Comparison of ENCODE assay signal across 21 cellular contexts in the genomic region with DNA sequence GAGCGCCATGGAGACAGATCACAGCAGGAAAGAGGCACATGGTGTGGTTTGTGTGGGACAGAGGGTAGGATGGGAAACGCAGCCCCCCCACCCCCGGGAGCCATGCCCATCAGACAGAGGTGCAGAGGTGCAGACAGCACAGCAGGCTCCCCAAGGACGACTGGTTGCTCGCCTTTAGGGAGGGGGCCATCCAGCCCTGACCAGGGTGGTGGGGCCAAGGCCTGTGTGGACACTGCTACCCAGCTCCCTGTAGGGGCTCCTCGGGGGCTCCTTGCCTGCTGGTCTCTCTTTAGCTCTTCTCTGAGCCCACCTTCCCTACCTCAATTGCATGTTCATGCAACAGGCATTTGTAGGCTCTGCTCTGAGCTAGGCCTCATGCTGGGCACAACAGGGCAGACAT.
"Had no signal": no experiment of that assay in that cellular context is flagged by ENCODE, and none has a peak within 500 bp of the region (broad histone marks: within the 10 kb centered on the region; RNA-seq: fewer than 3 reads in every experiment).

No MANE protein-coding gene starts in this region.

- ATAC-seq: Panc1 had no signal

- H3K27ac Mint-ChIP-seq: activated CD4-positive, alpha-beta memory T cell treated with anti-CD3 and anti-CD28 coated beads, Interleukin-2, amount 10 ng/mL, durations not matched to agents 7 days and 5 days; activated naive CD8-positive, alpha-beta T cell had no signal

- H3K27me3 Mint-ChIP-seq: activated CD4-positive, alpha-beta memory T cell treated with anti-CD3 and anti-CD28 coated beads, Interleukin-2, amount 10 ng/mL, durations not matched to agents 7 days and 5 days; activated naive CD4-positive, alpha-beta T cell treated with anti-CD3 and anti-CD28 coated beads, Interleukin-2, amount 10 ng/mL, durations not matched to agents 7 days and 5 days; activated naive CD8-positive, alpha-beta T cell had no signal

- DNase-seq: activated CD4-positive, alpha-beta memory T cell treated with anti-CD3 and anti-CD28 coated beads, Interleukin-2, amount 10 ng/mL, durations not matched to agents 7 days and 5 days; activated CD4-positive, alpha-beta T cell treated with anti-CD3 and anti-CD28 coated beads for 1 hour; activated CD4-positive, alpha-beta T cell treated with anti-CD3 and anti-CD28 coated beads for 48 hours; activated CD4-positive, CD25-positive, alpha-beta regulatory T cell; activated effector memory CD4-positive, alpha-beta T cell treated with Interleukin-2 at 50 U/mL for 16 hours; activated naive CD4-positive, alpha-beta T cell treated with anti-CD3 and anti-CD28 coated beads, Interleukin-2, amount 10 ng/mL, durations not matched to agents 7 days and 5 days; activated T-cell treated with anti-CD3 and anti-CD28 coated beads, Interleukin-2, amount 50 U/mL, for 48 hours; amygdala; MM.1S; MV-4-11; NCI-H1092; NCI-H1436 treated with DMSO at 0.1 percent for 48 hours; NCI-H1694 treated with DMSO at 0.1 percent for 48 hours; NCI-H2029; NCI-H345; NCI-H524 treated with DMSO at 0.1 percent for 48 hours; SJCRH30; T1000; WERI-Rb-1 had no signal

- H3K9me3 Mint-ChIP-seq: activated CD4-positive, alpha-beta memory T cell treated with anti-CD3 and anti-CD28 coated beads, Interleukin-2, amount 10 ng/mL, durations not matched to agents 7 days and 5 days; activated naive CD4-positive, alpha-beta T cell treated with anti-CD3 and anti-CD28 coated beads, Interleukin-2, amount 10 ng/mL, durations not matched to agents 7 days and 5 days had no signal

- H3K4me3 Mint-ChIP-seq: activated CD4-positive, alpha-beta memory T cell treated with anti-CD3 and anti-CD28 coated beads, Interleukin-2, amount 10 ng/mL, durations not matched to agents 7 days and 5 days; activated naive CD4-positive, alpha-beta T cell treated with anti-CD3 and anti-CD28 coated beads, Interleukin-2, amount 10 ng/mL, durations not matched to agents 7 days and 5 days; activated naive CD8-positive, alpha-beta T cell had no signal
